Comparison of ENCODE assay signal across 8 cellular contexts in the genomic region with DNA sequence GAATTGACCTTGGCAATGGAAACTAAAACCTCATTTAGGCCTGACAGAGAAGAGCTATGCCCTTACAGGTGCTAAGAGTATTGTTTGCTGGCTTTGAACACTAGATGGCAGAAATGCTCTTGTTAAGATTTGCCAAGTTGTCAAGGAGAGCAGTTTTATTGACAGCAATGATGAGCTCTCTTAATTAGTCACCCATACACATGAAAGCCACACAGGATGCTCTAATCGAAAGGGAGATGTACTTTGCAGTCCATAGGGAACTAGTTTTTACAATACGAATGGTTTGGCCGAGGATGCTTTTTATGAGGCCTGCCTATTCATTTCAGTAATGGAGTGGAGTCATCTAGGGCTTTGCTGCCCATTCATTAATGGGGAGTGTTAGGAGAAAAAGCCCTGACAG. TPM values are rescaled to one million over a fixed set of nuclear protein-coding genes. Genes with fewer than 3 reads are reported as not detected.
DNase-seq lines count a peak whose midpoint lies in the region; ATAC-seq lines count a peak whose summit lies in the region.

No MANE protein-coding gene starts in this region.

- no peak overlapping the region for H3K4me3 Mint-ChIP-seq in activated naive CD8-positive, alpha-beta T cell treated with anti-CD3 and anti-CD28 coated beads, Interleukin-2, amount 50 U/mL, for 24 hours
- no peak overlapping the region for H3K4me3 Mint-ChIP-seq in activated naive CD8-positive, alpha-beta T cell treated with anti-CD3 and anti-CD28 coated beads for 36 hours

- no peaks in the 10 kb centered on the region for H3K36me3 ChIP-seq in H7 (replicated peaks; ENCODE audit: control insufficient read depth, insufficient read depth, low read length)

- DNase-seq in activated naive CD8-positive, alpha-beta T cell treated with anti-CD3 and anti-CD28 coated beads, Interleukin-2, amount 50 U/mL, for 24 hours: no peak
- DNase-seq in activated naive CD8-positive, alpha-beta T cell treated with anti-CD3 and anti-CD28 coated beads for 36 hours: no peak
- DNase-seq in H7 (peak; percentile 11), KBM-7 (peak; percentile 42), T1000 (lab: John Stamatoyannopoulos, UW) (peak; percentile 19), inferior parietal cortex (ENCODE audit: extremely low spot score) (peak; percentile 41), DMS79 (lab: John Stamatoyannopoulos, UW) (no peak), T-helper 9 cell (no peak)

- no peak overlapping the region for H3K4me3 ChIP-seq in H7 (ENCODE audit: insufficient read depth, low read depth, low read length)

- no peaks in the 10 kb centered on the region for H3K27me3 ChIP-seq in H7 (ENCODE audit: control insufficient read depth, insufficient read depth, low read length)

- no peaks in the 10 kb centered on the region for H3K36me3 Mint-ChIP-seq in activated naive CD8-positive, alpha-beta T cell treated with anti-CD3 and anti-CD28 coated beads, Interleukin-2, amount 50 U/mL, for 24 hours (ENCODE audit: low read depth)
- H3K36me3 Mint-ChIP-seq in activated naive CD8-positive, alpha-beta T cell treated with anti-CD3 and anti-CD28 coated beads for 36 hours: no peaks in the 10 kb centered on the region

- peaks cover 2% of the 10 kb centered on the region for H3K4me1 Mint-ChIP-seq in activated naive CD8-positive, alpha-beta T cell treated with anti-CD3 and anti-CD28 coated beads, Interleukin-2, amount 50 U/mL, for 24 hours
- H3K4me1 Mint-ChIP-seq in activated naive CD8-positive, alpha-beta T cell treated with anti-CD3 and anti-CD28 coated beads for 36 hours: peaks cover 4% of the 10 kb centered on the region

- peak; percentile 52 for ATAC-seq in activated naive CD8-positive, alpha-beta T cell treated with anti-CD3 and anti-CD28 coated beads, Interleukin-2, amount 50 U/mL, for 24 hours

- no peaks in the 10 kb centered on the region for H3K27me3 Mint-ChIP-seq in activated naive CD8-positive, alpha-beta T cell treated with anti-CD3 and anti-CD28 coated beads, Interleukin-2, amount 50 U/mL, for 24 hours
- no peaks in the 10 kb centered on the region for H3K27me3 Mint-ChIP-seq in activated naive CD8-positive, alpha-beta T cell treated with anti-CD3 and anti-CD28 coated beads for 36 hours

- in situ Hi-C loops in KBM-7 (cut with MboI; ENCODE audit: low pct_unique_long_range_greater_than_20kb, low sequenced_read_pairs): no loop called here

- peaks cover 3% of the 10 kb centered on the region for H3K9me3 Mint-ChIP-seq in activated naive CD8-positive, alpha-beta T cell treated with anti-CD3 and anti-CD28 coated beads, Interleukin-2, amount 50 U/mL, for 24 hours
- no peaks in the 10 kb centered on the region for H3K9me3 Mint-ChIP-seq in activated naive CD8-positive, alpha-beta T cell treated with anti-CD3 and anti-CD28 coated beads for 36 hours

- H3K27ac Mint-ChIP-seq in activated naive CD8-positive, alpha-beta T cell treated with anti-CD3 and anti-CD28 coated beads, Interleukin-2, amount 50 U/mL, for 24 hours: no peak overlapping the region
- H3K27ac Mint-ChIP-seq in activated naive CD8-positive, alpha-beta T cell treated with anti-CD3 and anti-CD28 coated beads for 36 hours: no peak overlapping the region

RNA-seq across cellular contexts. Expression of a gene that starts 45.4 kb away (rescaled TPM):
- total RNA-seq in activated naive CD8-positive, alpha-beta T cell treated with anti-CD3 and anti-CD28 coated beads for 36 hours: not detected
- not detected in 2 replicates for total RNA-seq in H7 (2014; rRNA removed; shearing (Covaris generic))

Comparison
In these comparisons a context has a peak if more than half of its experiments do, and no peak if none do; other contexts are left out.
1. DNase-seq: peak in H7 (single experiment), KBM-7 (single experiment), T1000 (single experiment) and inferior parietal cortex (single experiment); none in activated naive CD8-positive, alpha-beta T cell treated with anti-CD3 and anti-CD28 coated beads, Interleukin-2, amount 50 U/mL, for 24 hours (single experiment), activated naive CD8-positive, alpha-beta T cell treated with anti-CD3 and anti-CD28 coated beads for 36 hours (single experiment), DMS79 (single experiment) and T-helper 9 cell (single experiment).